Comparison of ENCODE assay signal across 18 cellular contexts in the genomic region with DNA sequence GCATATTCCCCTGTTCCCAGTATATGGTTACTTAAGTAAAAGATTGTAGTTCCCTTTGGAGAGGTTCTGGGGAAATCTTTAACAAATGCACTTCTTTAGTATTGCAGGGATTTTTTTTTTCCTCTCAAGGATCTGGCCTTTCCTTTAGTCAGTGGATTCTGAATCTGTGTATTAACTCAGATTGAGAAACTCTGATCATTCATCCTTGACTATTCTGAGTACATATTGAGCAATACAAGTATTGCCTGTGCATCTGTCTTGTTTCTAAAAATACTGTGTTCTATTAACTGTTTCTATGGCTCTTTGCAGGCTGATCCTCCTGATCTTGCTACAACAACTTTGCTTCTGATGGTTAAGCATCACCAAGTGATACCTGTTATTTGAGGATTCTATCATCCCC.
DNase-seq lines count a peak whose midpoint lies in the region; ATAC-seq and TF ChIP-seq lines count a peak whose summit lies in the region.
"Had no signal": no experiment of that assay in that cellular context is flagged by ENCODE, and none has a peak within 500 bp of the region (broad histone marks: within the 10 kb centered on the region; RNA-seq: fewer than 3 reads in every experiment).

No MANE protein-coding gene starts in this region.

- no peaks in the 10 kb centered on the region for H3K79me2 ChIP-seq in GM23248 (ENCODE audit: insufficient read depth)
- H3K79me2 ChIP-seq: parathyroid adenoma had no signal

- H3F3A ChIP-seq in GM23248 (ENCODE audit: insufficient read depth), result peaks cover 7% of the 10 kb centered on the region; the same call in 1 of the 2 replicates

- intact Hi-C loops in body of pancreas (cut with DNase I) (no loop called here), lower lobe of right lung (cut with DNase I) (no loop called here)

- H3K27me3 ChIP-seq in GM23248 (replicated peaks; ENCODE audit: insufficient read depth) (no peaks in the 10 kb centered on the region), body of pancreas (no peaks in the 10 kb centered on the region), lower lobe of right lung (ENCODE audit: low read depth) (no peaks in the 10 kb centered on the region)
- H3K27me3 ChIP-seq: heart right ventricle, MG63 had no signal

- DNase-seq in AG10803 (ENCODE audit: low read depth) (peak; percentile 69), GM23248 (peak; percentile 60), body of pancreas (no peak), lower lobe of right lung (no peak), KG1 (lab: John Stamatoyannopoulos, UW) (no peak), nucleus accumbens (lab: John Stamatoyannopoulos, UW) (no peak)
- DNase-seq: activated CD8-positive, alpha-beta memory T cell treated with anti-CD3 and anti-CD28 coated beads, Interleukin-2, amount 50 U/mL, for 4 hours; CD4-positive, CD25-positive, alpha-beta regulatory T cell; heart right ventricle; mesendoderm; MG63; NCI-H2227 treated with DMSO at 0.1 percent for 48 hours; stimulated activated CD4-positive, alpha-beta T cell treated with anti-CD3 and anti-CD28 coated beads, Interleukin-4, amount 100 ng/mL, for 1 hour; stimulated activated naive B cell treated with anti-CD40 and anti-IgM and Interleukin-4, amounts not matched to agents 10 μg/mL and 1 μg/mL and 100 μg/mL, for 72 hours had no signal

- TF ChIP-seq POLR2A in body of pancreas (IDR thresholded peaks at IDR 0.05), result no peak

- H3K27ac ChIP-seq in GM23248 (no peak overlapping the region), body of pancreas (no peak overlapping the region), lower lobe of right lung (no peak overlapping the region)
- H3K27ac ChIP-seq: heart right ventricle, HL-60, parathyroid adenoma had no signal

- in situ Hi-C loops in GM23248 (cut with MboI), result no loop called here

- H3K4me1 ChIP-seq in GM23248 (ENCODE audit: insufficient read depth), result peaks cover 9% of the 10 kb centered on the region; the same call in 1 of the 2 replicates
- H3K4me1 ChIP-seq in body of pancreas, result peaks cover 6% of the 10 kb centered on the region
- H3K4me1 ChIP-seq in lower lobe of right lung, result no peaks in the 10 kb centered on the region
- H3K4me1 ChIP-seq: parathyroid adenoma had no signal

- H4K20me1 ChIP-seq in GM23248 (ENCODE audit: insufficient read depth), result no peaks in the 10 kb centered on the region

- TF ChIP-seq CTCF in AG10803 (conservative IDR thresholded peaks at IDR 0.05; ENCODE audit: low read length), result no peak
- no peak for TF ChIP-seq CTCF in body of pancreas (IDR thresholded peaks at IDR 0.05)
- no peak for TF ChIP-seq CTCF in lower lobe of right lung (IDR thresholded peaks at IDR 0.05)

- H3K9ac ChIP-seq in GM23248, result no peak overlapping the region
- H3K9ac ChIP-seq: parathyroid adenoma had no signal

- ATAC-seq in body of pancreas, result peak; percentile 33
- peak; percentile 29 to 62 for ATAC-seq in lower lobe of right lung
- ATAC-seq in HG03175 (IDR thresholded peaks at IDR 0.05; ENCODE audit: unreplicated experiment), result no peak
- no peak for ATAC-seq in HG02623 (IDR thresholded peaks at IDR 0.05; ENCODE audit: unreplicated experiment)

- no peak overlapping the region for H2AFZ ChIP-seq in GM23248
- H2AFZ ChIP-seq: parathyroid adenoma had no signal

- H3K9me2 ChIP-seq in GM23248 (ENCODE audit: insufficient read depth), result no peaks in the 10 kb centered on the region

- no peaks in the 10 kb centered on the region for H3K9me3 ChIP-seq in GM23248 (ENCODE audit: low read depth)
- no peaks in the 10 kb centered on the region for H3K9me3 ChIP-seq in body of pancreas
- no peaks in the 10 kb centered on the region for H3K9me3 ChIP-seq in lower lobe of right lung
- H3K9me3 ChIP-seq: heart right ventricle, MG63 had no signal

- H3K4me3 ChIP-seq in AG10803 (ENCODE audit: low read length) (no peak overlapping the region), GM23248 (no peak overlapping the region), body of pancreas (no peak overlapping the region), lower lobe of right lung (no peak overlapping the region)
- H3K4me3 ChIP-seq: heart right ventricle, MG63 had no signal

- H3K4me2 ChIP-seq in GM23248 (ENCODE audit: unreplicated experiment), result no peak overlapping the region

- no peaks in the 10 kb centered on the region for H3K36me3 ChIP-seq in GM23248 (ENCODE audit: low read depth)
- H3K36me3 ChIP-seq in body of pancreas (replicated peaks in 1 of 2; ENCODE audit: insufficient read depth in 1 of 2, low read depth in 2 of 2), result no peaks in the 10 kb centered on the region
- H3K36me3 ChIP-seq in lower lobe of right lung, result no peaks in the 10 kb centered on the region
- H3K36me3 ChIP-seq: heart right ventricle, MG63 had no signal

Comparison
In these comparisons a context has a peak if more than half of its experiments do, and no peak if none do; other contexts are left out.
1. DNase-seq: peak in AG10803 (single experiment) and GM23248 (single experiment); none in body of pancreas (0 of 4), lower lobe of right lung (single experiment), KG1 (single experiment) and nucleus accumbens (0 of 56).
2. ATAC-seq: peak in body of pancreas (single experiment) and lower lobe of right lung (2 of 2); none in HG03175 (single experiment) and HG02623 (single experiment).